29 cellular contexts compared by ENCODE assay signal in genomic region chr1:117757668-117758067, GRCh38.
DNase-seq lines count a peak whose midpoint lies in the region; ATAC-seq and TF ChIP-seq lines count a peak whose summit lies in the region.
"Had no signal": no experiment of that assay in that cellular context is flagged by ENCODE, and none has a peak within 500 bp of the region (broad histone marks: within the 10 kb centered on the region; RNA-seq: fewer than 3 reads in every experiment).

No MANE protein-coding gene starts in this region.

- H3K36me3 ChIP-seq in Karpas-422 (ENCODE audit: insufficient read depth, low read length), result no peaks in the 10 kb centered on the region
- H3K36me3 ChIP-seq: cardiac muscle cell, left lung, neutrophil, Peyer's patch, sigmoid colon had no signal

- H3K27ac ChIP-seq in Karpas-422 (ENCODE audit: low read length), result no peak overlapping the region
- H3K27ac ChIP-seq: cardiac muscle cell, HL-60, left lung, neutrophil, Peyer's patch, sigmoid colon, testis had no signal

- no peak overlapping the region for H3K4me3 Mint-ChIP-seq in WTC11

- no peaks in the 10 kb centered on the region for H3K27me3 ChIP-seq in Karpas-422 (ENCODE audit: low read length)
- H3K27me3 ChIP-seq: cardiac muscle cell, Peyer's patch, sigmoid colon, testis had no signal

- H3K4me1 ChIP-seq in Karpas-422 (ENCODE audit: low read length), result peaks cover 12% of the 10 kb centered on the region

- H3K9me3 ChIP-seq in Karpas-422 (ENCODE audit: low read length), result no peaks in the 10 kb centered on the region
- H3K9me3 ChIP-seq: left lung, neutrophil, Peyer's patch, sigmoid colon, testis had no signal

- POLR2A ChIA-PET in WTC11 (lab: Charles Lee), result no interaction called here

- H3K4me1 Mint-ChIP-seq in WTC11, result peaks cover 34% of the 10 kb centered on the region

- H3K36me3 Mint-ChIP-seq in WTC11, result no peaks in the 10 kb centered on the region
- H3K36me3 Mint-ChIP-seq: activated naive CD4-positive, alpha-beta T cell treated with anti-CD3 and anti-CD28 coated beads, Interleukin-2, amount 50 U/mL, for 24 hours; immature natural killer cell; naive B cell had no signal

- no peak overlapping the region for H3K27ac Mint-ChIP-seq in WTC11
- H3K27ac Mint-ChIP-seq: activated naive CD4-positive, alpha-beta T cell treated with anti-CD3 and anti-CD28 coated beads, Interleukin-2, amount 50 U/mL, for 24 hours; activated T-helper 1 cell treated with anti-CD3 and anti-CD28 coated beads, Interleukin-12 subunit alpha, Interleukin-12 subunit beta, Interleukin-2, Interleukin-4 antibody, amounts not matched to agents 30 ng/mL and 10 ng/mL and 1 ng/mL, durations not matched to agents 14 hours and 24 hours and 36 hours had no signal

- CTCF ChIA-PET in WTC11 (lab: Charles Lee), result interaction anchor here (0.9 to 3.8 kb wide), 20 partner anchors 18 to 399 kb away, joined by 3 to 24 read pairs (median 4); no protein-coding TSS in a partner anchor

- no peaks in the 10 kb centered on the region for H4K20me1 ChIP-seq in Karpas-422 (ENCODE audit: insufficient read depth, low read depth, low read length)

- peak; percentile 35 for DNase-seq in AG08396 (ENCODE audit: low spot score)
- DNase-seq in HCEC 1CT, result peak; percentile 78
- peak; percentile 14 for DNase-seq in RKO (ENCODE audit: low spot score)
- peak; percentile 76 for DNase-seq in fibroblast of the aortic adventitia (ENCODE audit: low read depth)
- no peak for DNase-seq in Karpas-422
- DNase-seq in WTC11 (ENCODE audit: low spot score), result no peak
- no peak for DNase-seq in stimulated activated CD4-positive, alpha-beta T cell treated with anti-CD3 and anti-CD28 coated beads, Interleukin-1b, Interleukin-23, amount 100 ng/mL, for 48 hours
- DNase-seq: activated CD4-positive, alpha-beta T cell treated with anti-CD3 and anti-CD28 coated beads, Interleukin-2, amount 50 U/mL, for 48 hours; cortex of kidney; effector memory CD8-positive, alpha-beta T cell; erythroblast; GF-D8; hippocampal formation; left lung; naive B cell; NCI-H1092 treated with DMSO at 0.1 percent for 48 hours; NCI-H187 treated with DMSO at 0.1 percent for 48 hours; NCI-H526; Peyer's patch; sigmoid colon; stimulated activated naive CD4-positive, alpha-beta T cell treated with Interleukin-2 at 50 U/mL for 16 hours had no signal

- H3K9me2 ChIP-seq in Karpas-422 (replicated peaks; ENCODE audit: insufficient read depth, low read length), result no peaks in the 10 kb centered on the region

- H3K4me3 ChIP-seq in fibroblast of the aortic adventitia (ENCODE audit: low read depth, low read length) (no peak overlapping the region), Karpas-422 (ENCODE audit: low read length) (no peak overlapping the region)
- H3K4me3 ChIP-seq: cardiac muscle cell, left lung had no signal

- H2AFZ ChIP-seq in Karpas-422 (ENCODE audit: low read length), result no peak overlapping the region

- H3K27me3 Mint-ChIP-seq in WTC11 (ENCODE audit: low read depth), result peaks cover 2% of the 10 kb centered on the region; the same call in 1 of the 2 replicates

- H3K9me3 Mint-ChIP-seq in WTC11, result peaks cover 9% of the 10 kb centered on the region
- H3K9me3 Mint-ChIP-seq: activated naive CD4-positive, alpha-beta T cell treated with anti-CD3 and anti-CD28 coated beads, Interleukin-2, amount 50 U/mL, for 24 hours; activated T-helper 1 cell treated with anti-CD3 and anti-CD28 coated beads, Interleukin-12 subunit alpha, Interleukin-12 subunit beta, Interleukin-2, Interleukin-4 antibody, amounts not matched to agents 30 ng/mL and 10 ng/mL and 1 ng/mL, durations not matched to agents 14 hours and 24 hours and 36 hours; effector memory CD8-positive, alpha-beta T cell; immature natural killer cell; naive B cell had no signal

- H3K4me2 ChIP-seq in Karpas-422 (ENCODE audit: low read depth, low read length, poor library complexity, severe bottlenecking), result no peak overlapping the region

- no peaks in the 10 kb centered on the region for H3K79me2 ChIP-seq in Karpas-422 (ENCODE audit: low read length)

- H3K9ac ChIP-seq in Karpas-422 (ENCODE audit: low read length), result no peak overlapping the region

- ATAC-seq in WTC11 (no peak), HG02798 (IDR thresholded peaks at IDR 0.05; ENCODE audit: poor library complexity, unreplicated experiment) (no peak)

- no peak for TF ChIP-seq CTCF in fibroblast of the aortic adventitia (IDR thresholded peaks at IDR 0.05; ENCODE audit: insufficient read depth, low read length)
- TF ChIP-seq CTCF in WTC11 (IDR thresholded peaks at IDR 0.05), result no peak

TF ChIP-seq in WTC11, 78 proteins besides CTCF, POLR2A, EP300 and RAD21:
- TF ChIP-seq JAZF1 (CRISPR knock-in tag; IDR thresholded peaks at IDR 0.05), result no peak
- no peak for TF ChIP-seq ZNF138 (CRISPR knock-in tag; conservative IDR thresholded peaks at IDR 0.05)
- no peak for TF ChIP-seq TCF7 (CRISPR knock-in tag; IDR thresholded peaks at IDR 0.05; ENCODE audit: low read depth)
- no peak for TF ChIP-seq ZSCAN18 (CRISPR knock-in tag; IDR thresholded peaks at IDR 0.05)
- TF ChIP-seq GABPB1 (CRISPR knock-in tag; IDR thresholded peaks at IDR 0.05), result no peak
- TF ChIP-seq FOXJ3 (CRISPR knock-in tag; IDR thresholded peaks at IDR 0.05; ENCODE audit: borderline replicate concordance), result no peak

Comparison
In these comparisons a context has a peak if more than half of its experiments do, and no peak if none do; other contexts are left out.
1. DNase-seq: peak in AG08396 (single experiment), HCEC 1CT (single experiment), RKO (single experiment) and fibroblast of the aortic adventitia (single experiment); none in Karpas-422 (single experiment), WTC11 (single experiment) and stimulated activated CD4-positive, alpha-beta T cell treated with anti-CD3 and anti-CD28 coated beads, Interleukin-1b, Interleukin-23, amount 100 ng/mL, for 48 hours (single experiment).